30 cellular contexts compared by ENCODE assay signal in genomic region chr16:63602206-63602927, GRCh38.
"Had no signal": no experiment of that assay in that cellular context is flagged by ENCODE, and none has a peak within 500 bp of the region (broad histone marks: within the 10 kb centered on the region; RNA-seq: fewer than 3 reads in every experiment).

No MANE protein-coding gene starts in this region.

- ATAC-seq: activated CD8-positive, alpha-beta T cell treated with anti-CD3 and anti-CD28 coated beads for 36 hours; activated naive CD8-positive, alpha-beta T cell treated with anti-CD3 and anti-CD28 coated beads, Interleukin-2, amount 50 U/mL, for 24 hours; activated T-cell treated with anti-CD3 and anti-CD28 coated beads, Interleukin-2, amount 50 U/mL, for 4 hours; activated T-cell treated with anti-CD3 and anti-CD28 coated beads, Interleukin-2, amount 50 U/mL, for 72 hours; activated T-helper 17 cell treated with anti-CD3 and anti-CD28 coated beads, Interleukin-2, amount 50 U/mL, for 72 hours had no signal

- H3K4me1 ChIP-seq: ascending aorta had no signal

- H3K36me3 ChIP-seq: ascending aorta, cardiac muscle cell had no signal

- H3K27ac ChIP-seq: ascending aorta, cardiac muscle cell, VCaP had no signal

- FAIRE-seq: bronchial epithelial cell, TTC549 had no signal

- DNase-seq: activated B cell treated with CpG ODN at 0.5 μM for 24 hours; activated CD4-positive, alpha-beta memory T cell treated with anti-CD3 and anti-CD28 coated beads for 36 hours; activated CD4-positive, alpha-beta T cell treated with anti-CD3 and anti-CD28 coated beads for 4 hours; activated CD4-positive, alpha-beta T cell treated with anti-CD3 and anti-CD28 coated beads, Interleukin-2, amount 10 ng/mL, durations not matched to agents 24 days and 14 days; activated CD4-positive, alpha-beta T cell treated with anti-CD3 and anti-CD28 coated beads, Interleukin-2, amount 50 U/mL, for 1 hour; activated CD4-positive, alpha-beta T cell treated with anti-CD3 and anti-CD28 coated beads, Interleukin-2, amount 50 U/mL, for 4 hours; activated CD4-positive, CD25-positive, alpha-beta regulatory T cell treated with anti-CD3 and anti-CD28 coated beads, Interleukin-2, amount 50 U/mL, for 72 hours; activated CD8-positive, alpha-beta memory T cell treated with anti-CD3 and anti-CD28 coated beads, Interleukin-2, amount 50 U/mL, for 4 hours; activated CD8-positive, alpha-beta T cell treated with anti-CD3 and anti-CD28 coated beads for 36 hours; activated gamma-delta T cell; activated naive CD4-positive, alpha-beta T cell treated with anti-CD3 and anti-CD28 coated beads, Interleukin-2, amount 10 ng/mL, durations not matched to agents 7 days and 5 days; activated naive CD4-positive, alpha-beta T cell treated with Interleukin-2 at 50 U/mL for 16 hours; activated naive CD8-positive, alpha-beta T cell treated with anti-CD3 and anti-CD28 coated beads, Interleukin-2, amount 10 ng/mL, durations not matched to agents 7 days and 5 days; activated naive CD8-positive, alpha-beta T cell treated with anti-CD3 and anti-CD28 coated beads, Interleukin-2, amount 50 U/mL, for 24 hours; activated T-cell treated with anti-CD3 and anti-CD28 coated beads for 4 hours; activated T-cell treated with anti-CD3 and anti-CD28 coated beads, Interleukin-2, amount 50 U/mL, for 1 hour; activated T-cell treated with anti-CD3 and anti-CD28 coated beads, Interleukin-2, amount 50 U/mL, for 4 hours; activated T-cell treated with anti-CD3 and anti-CD28 coated beads, Interleukin-2, amount 50 U/mL, for 72 hours; amygdala; anterior cingulate cortex; caudate nucleus; cerebellar nuclear complex; T-helper 2 cell; T-helper 9 cell had no signal

- H3K9me3 ChIP-seq: ascending aorta had no signal

- H3K27me3 ChIP-seq: ascending aorta, cardiac muscle cell had no signal

- H3K4me3 ChIP-seq: ascending aorta, cardiac muscle cell had no signal
